7 cellular contexts compared by ENCODE assay signal in genomic region chr5:5394378-5394986, GRCh38. TPM values are rescaled to one million over a fixed set of nuclear protein-coding genes. Genes with fewer than 3 reads are reported as not detected.
DNase-seq lines count a peak whose midpoint lies in the region; ATAC-seq and TF ChIP-seq lines count a peak whose summit lies in the region.
"Not testable (repeated sequence)": the region's sequence is repeated elsewhere in the genome, so short reads cannot be mapped to it uniquely, and the experiment has no call there.

No MANE protein-coding gene starts in this region.

- not testable (repeated sequence) for H3K4me1 ChIP-seq in Panc1 (ENCODE audit: control insufficient read depth, insufficient read depth, low read length); prostate gland (replicated peaks)

- intact Hi-C loops in Panc1 (cut with micrococcal nuclease; ENCODE audit: unreplicated experiment) = loop anchor here (1.0 kb wide), 1 partner anchor 253 kb away; no protein-coding TSS in a partner anchor
- intact Hi-C loops in prostate gland (cut with DNase I) = not testable (repeated sequence)

- H3K36me3 ChIP-seq in Panc1 (ENCODE audit: control insufficient read depth, insufficient read depth, low read length); prostate gland: not testable (repeated sequence)

- TF ChIP-seq POLR2A in prostate gland (IDR thresholded peaks at IDR 0.05) = not testable (repeated sequence)

- not testable (repeated sequence) for H3K27ac ChIP-seq in Panc1 (ENCODE audit: low read length); prostate gland

- TF ChIP-seq CTCF in Panc1 (IDR thresholded peaks at IDR 0.05) (peak; percentile 56), fibroblast of pulmonary artery (IDR thresholded peaks at IDR 0.05; ENCODE audit: low read length, missing control alignments) (peak; percentile 52), prostate gland (IDR thresholded peaks at IDR 0.05) (peak in 3 of 4 experiments; percentile 48 to 58 (median 49))

- DNase-seq in G401 (ENCODE audit: low spot score) (peak; percentile 85), MV-4-11 (lab: John Stamatoyannopoulos, UW) (peak; percentile 5), Panc1 (ENCODE audit: low read depth, low spot score) (peak; percentile 13), anterior cingulate cortex (lab: John Stamatoyannopoulos, UW) (peak in 36 of 58 donors; percentile 4 to 74 (median 27)), fibroblast of pulmonary artery (ENCODE audit: low read depth) (peak; percentile 59), left kidney (ENCODE audit: low read depth, low spot score) (peak; percentile 89), prostate gland (ENCODE audit: low spot score) (peak; percentile 44)

- WGBS in prostate gland = 48% methylated on average over 5 of the region's 6 CpGs

- H3K4me3 ChIP-seq in Panc1 (ENCODE audit: low read depth in 2 of 2, low read length in 2 of 2); fibroblast of pulmonary artery (replicated peaks; ENCODE audit: low read depth, low read length); prostate gland: not testable (repeated sequence)

- H3K9me3 ChIP-seq in Panc1 (ENCODE audit: control insufficient read depth, insufficient read depth, low read depth, low read length); prostate gland: not testable (repeated sequence)

- in situ Hi-C loops in G401 (cut with HindIII; ENCODE audit: low sequenced_read_pairs); Panc1 (cut with HindIII; ENCODE audit: low pct_unique_long_range_greater_than_20kb, low sequenced_read_pairs): not testable (repeated sequence)

- not testable (repeated sequence) for H3K27me3 ChIP-seq in Panc1 (ENCODE audit: control insufficient read depth, insufficient read depth, low read length); prostate gland (replicated peaks; ENCODE audit: insufficient read depth)

- peak; percentile 86 for ATAC-seq in Panc1

- not testable (repeated sequence) for BruUV-seq in Panc1 (replicated peaks; lab: Mats Ljungman, UMichigan)

- POLR2A ChIA-PET in Panc1 (lab: Charles Lee) = not testable (repeated sequence)

- CTCF ChIA-PET in Panc1 (lab: Charles Lee) = not testable (repeated sequence)

RNA-seq across cellular contexts. Expression of gene ICE1, which starts 28.0 kb away (rescaled TPM):
- 14.1 and 24.3 TPM in 2 replicates for total RNA-seq in G401 (2014; rRNA removed; shearing (Covaris generic))
- 38.3 TPM for total RNA-seq in Panc1 (2021; ENCODE audit: unreplicated experiment)
- polyA plus RNA-seq in Panc1 (2012; ENCODE audit: insufficient read length) = 17.5 TPM
- 10 to 100 TPM; 21.0 to 25.9 TPM for total RNA-seq in prostate gland

Comparison
In these comparisons a context has a peak if more than half of its experiments do, and no peak if none do; other contexts are left out.
1. DNase-seq: peak in every context shown above with its lines; median percentile 89 in left kidney; 85 in G401; 59 in fibroblast of pulmonary artery; 44 in prostate gland; 27 in anterior cingulate cortex; 13 in Panc1; 5 in MV-4-11.